Comparison of ENCODE assay signal across 1 cellular context in genomic region chr4:10075158-10075863, GRCh38.
TF ChIP-seq lines count a peak whose summit lies in the region.

No MANE protein-coding gene starts in this region.

TF ChIP-seq in HCT116, 20 proteins besides CTCF, POLR2A, EP300 and RAD21 (continued from another document):
- TF ChIP-seq SRF (IDR thresholded peaks at IDR 0.05; ENCODE audit: low read depth): no peak
- no peak for TF ChIP-seq EGR1 (IDR thresholded peaks at IDR 0.05; ENCODE audit: low read depth)
- no peak for TF ChIP-seq TCF7L2 (IDR thresholded peaks at IDR 0.05; ENCODE audit: borderline replicate concordance, extremely low read depth, insufficient read depth, insufficient read length)
- TF ChIP-seq REST (IDR thresholded peaks at IDR 0.05; ENCODE audit: low read depth): no peak
- no peak for TF ChIP-seq ZNF274 (IDR thresholded peaks at IDR 0.05; ENCODE audit: low read depth, low read length)
- no peak for TF ChIP-seq ATF3 (IDR thresholded peaks at IDR 0.05)
- TF ChIP-seq EZH2phosphoT487 (IDR thresholded peaks at IDR 0.05; ENCODE audit: borderline replicate concordance): no peak
- TF ChIP-seq YY1 (IDR thresholded peaks at IDR 0.05; ENCODE audit: extremely low read depth, insufficient replicate concordance, low read depth, low read length): no peak
